ENCODE assay signal across 8 cellular contexts in genomic region chr9:135480942-135481315, GRCh38. TPM values are rescaled to one million over a fixed set of nuclear protein-coding genes. Genes with fewer than 3 reads are reported as not detected.
DNase-seq lines count a peak whose midpoint lies in the region; ATAC-seq and TF ChIP-seq lines count a peak whose summit lies in the region.

No MANE protein-coding gene starts in this region.

- H3K36me3 ChIP-seq in kidney epithelial cell (ENCODE audit: control insufficient read depth, insufficient read depth, low read length) (no peaks in the 10 kb centered on the region), stomach smooth muscle (ENCODE audit: control insufficient read depth in 2 of 2, insufficient read depth in 2 of 2, low read length in 2 of 2) (peaks cover 7 to 12% of the 10 kb centered on the region in 2 donors)

- POLR2A ChIA-PET in activated CD4-positive, alpha-beta T cell treated with anti-CD3 and anti-CD28 coated beads for 36 hours (lab: Charles Lee) = no interaction called here

- peaks cover 30% of the 10 kb centered on the region for H3K27me3 Mint-ChIP-seq in activated CD4-positive, alpha-beta T cell treated with anti-CD3 and anti-CD28 coated beads for 36 hours

- no peak overlapping the region for H3K4me3 Mint-ChIP-seq in activated CD4-positive, alpha-beta T cell treated with anti-CD3 and anti-CD28 coated beads for 36 hours

- ATAC-seq in activated CD4-positive, alpha-beta T cell treated with anti-CD3 and anti-CD28 coated beads for 36 hours = peak; percentile 50

- no peak overlapping the region for H3K27ac Mint-ChIP-seq in activated CD4-positive, alpha-beta T cell treated with anti-CD3 and anti-CD28 coated beads for 36 hours

- H3K4me3 ChIP-seq in astrocyte of the cerebellum (ENCODE audit: low read depth, low read length) = peak overlapping the region; percentile 72
- peak overlapping the region; percentile 88 for H3K4me3 ChIP-seq in kidney epithelial cell (ENCODE audit: low read depth, low read length)
- peak overlapping the region; percentile 40 to 78 for H3K4me3 ChIP-seq in stomach smooth muscle (ENCODE audit: low read length in 2 of 2)

- H3K27me3 ChIP-seq in kidney epithelial cell (ENCODE audit: control insufficient read depth, insufficient read depth, low read length) (no peaks in the 10 kb centered on the region), stomach smooth muscle (ENCODE audit: control insufficient read depth in 1 of 2, insufficient read depth in 2 of 2, low read length in 2 of 2) (no peaks in the 10 kb centered on the region)

- H3K27ac ChIP-seq in stomach smooth muscle (ENCODE audit: low read length) = no peak overlapping the region

- in situ Hi-C loops in astrocyte of the cerebellum (cut with HindIII; ENCODE audit: low sequenced_read_pairs) = no loop called here

- intact Hi-C loops in activated CD4-positive, alpha-beta T cell treated with anti-CD3 and anti-CD28 coated beads for 36 hours (cut with DNase I, micrococcal nuclease) = loop anchor here (2.0 kb wide), 2 partner anchors 18 to 20 kb away; partner anchors contain the start of gene MRPS2 (in 1 of the 2)

- H3K4me1 ChIP-seq in stomach smooth muscle (ENCODE audit: control insufficient read depth, insufficient read depth, low read length) = peaks cover 16% of the 10 kb centered on the region

- peak; percentile 27 for DNase-seq in activated CD4-positive, alpha-beta T cell treated with anti-CD3 and anti-CD28 coated beads for 36 hours
- DNase-seq in activated CD4-positive, alpha-beta T cell treated with anti-CD3 and anti-CD28 coated beads for 1 hour = no peak
- DNase-seq in astrocyte of the cerebellum (ENCODE audit: low read depth) (no peak), kidney epithelial cell (ENCODE audit: low read depth) (no peak), GDM1 (lab: John Stamatoyannopoulos, UW) (no peak), UCSD-AML1 (lab: John Stamatoyannopoulos, UW; ENCODE audit: unreplicated experiment) (no peak), NCI-H526 (lab: John Stamatoyannopoulos, UW) (no peak)

- peaks cover 6% of the 10 kb centered on the region for H3K4me1 Mint-ChIP-seq in activated CD4-positive, alpha-beta T cell treated with anti-CD3 and anti-CD28 coated beads for 36 hours

- no peak for TF ChIP-seq CTCF in astrocyte of the cerebellum (IDR thresholded peaks at IDR 0.05; ENCODE audit: low read depth, low read length, missing control alignments)
- TF ChIP-seq CTCF in kidney epithelial cell (IDR thresholded peaks at IDR 0.05; ENCODE audit: insufficient read depth, low read length, poor library complexity, severe bottlenecking) = no peak

- H3K9me3 ChIP-seq in stomach smooth muscle (ENCODE audit: control insufficient read depth in 2 of 2, low read length in 2 of 2) = no peaks in the 10 kb centered on the region

- H3K9ac ChIP-seq in stomach smooth muscle (ENCODE audit: low read length in 2 of 2) = peak overlapping the region; percentile 55 to 62

- CTCF ChIA-PET in activated CD4-positive, alpha-beta T cell treated with anti-CD3 and anti-CD28 coated beads for 36 hours (lab: Charles Lee) = interaction anchor here (1.2 kb wide), 1 partner anchor 24 kb away, joined by 4 read pairs; no protein-coding TSS in a partner anchor

- no peaks in the 10 kb centered on the region for H3K36me3 Mint-ChIP-seq in activated CD4-positive, alpha-beta T cell treated with anti-CD3 and anti-CD28 coated beads for 36 hours (ENCODE audit: low read depth)

- H3K9me3 Mint-ChIP-seq in activated CD4-positive, alpha-beta T cell treated with anti-CD3 and anti-CD28 coated beads for 36 hours (ENCODE audit: low read depth) = no peaks in the 10 kb centered on the region

RNA-seq across cellular contexts. Expression of gene PPP1R26, which starts 1.3 kb away (rescaled TPM):
- 1 to 10 TPM; 1.5 to 2.4 TPM for total RNA-seq in activated CD4-positive, alpha-beta T cell treated with anti-CD3 and anti-CD28 coated beads for 36 hours
- 47.2 and 48.0 TPM in 2 replicates for total RNA-seq in kidney epithelial cell

RNA-seq across cellular contexts. Expression of gene MRPS2, which starts 19.6 kb away (rescaled TPM):
- 10 to 100 TPM; 50.0 to 70.6 TPM for total RNA-seq in activated CD4-positive, alpha-beta T cell treated with anti-CD3 and anti-CD28 coated beads for 36 hours
- total RNA-seq in kidney epithelial cell = 72.4 and 93.2 TPM in 2 replicates

RNA-seq across cellular contexts. Expression of gene LCN1, which starts 40.3 kb away (rescaled TPM):
- total RNA-seq in activated CD4-positive, alpha-beta T cell treated with anti-CD3 and anti-CD28 coated beads for 36 hours = not detected
- not detected in 2 replicates for total RNA-seq in kidney epithelial cell

Comparison
In these comparisons a context has a peak if more than half of its experiments do, and no peak if none do; other contexts are left out.
1. RNA of gene PPP1R26, which starts 1.3 kb away (total RNA-seq): 47.2 to 48.0 TPM in kidney epithelial cell; 1.5 to 2.4 TPM in activated CD4-positive, alpha-beta T cell treated with anti-CD3 and anti-CD28 coated beads for 36 hours; every median in the first group is over 10 times any median in the second.
2. Peak in every context shown above with its lines, with median percentiles within 50 percentile points of each other: H3K4me3 ChIP-seq.